Comparison of ENCODE assay signal across 9 cellular contexts in genomic region chr1:50724626-50725286, GRCh38.
DNase-seq lines count a peak whose midpoint lies in the region; ATAC-seq and TF ChIP-seq lines count a peak whose summit lies in the region.
"Had no signal": no experiment of that assay in that cellular context is flagged by ENCODE, and none has a peak within 500 bp of the region (broad histone marks: within the 10 kb centered on the region; RNA-seq: fewer than 3 reads in every experiment).

No MANE protein-coding gene starts in this region.

- intact Hi-C loops in left lung (cut with DNase I): no loop called here

- H2AFZ ChIP-seq in smooth muscle cell (ENCODE audit: low read depth): no peak overlapping the region

- H3K4me3 ChIP-seq in left lung (no peak overlapping the region), smooth muscle cell (no peak overlapping the region)

- no peaks in the 10 kb centered on the region for H3K27me3 ChIP-seq in left lung
- H3K27me3 ChIP-seq in smooth muscle cell (ENCODE audit: low read depth): no peaks in the 10 kb centered on the region

- ATAC-seq in GM18511 (IDR thresholded peaks at IDR 0.05; ENCODE audit: unreplicated experiment) (peak; percentile 89), GM21737 (IDR thresholded peaks at IDR 0.05; ENCODE audit: unreplicated experiment) (peak; percentile 83), left lung (peak; percentile 33), omental fat pad (ENCODE audit: low FRiP score) (no peak)

- H3K9me3 ChIP-seq in left lung (no peaks in the 10 kb centered on the region), smooth muscle cell (replicated peaks; ENCODE audit: low read depth) (no peaks in the 10 kb centered on the region)

- no peaks in the 10 kb centered on the region for H4K20me1 ChIP-seq in smooth muscle cell (ENCODE audit: low read depth)

- 89% methylated on average over 4 of the region's 4 CpGs for WGBS in smooth muscle cell (ENCODE audit: low lambda C conversion rate)

- TF ChIP-seq CTCF in left lung (IDR thresholded peaks at IDR 0.05): no peak
- no peak for TF ChIP-seq CTCF in smooth muscle cell (IDR thresholded peaks at IDR 0.05; ENCODE audit: borderline replicate concordance, insufficient read depth, poor library complexity, severe bottlenecking)
- TF ChIP-seq CTCF in omental fat pad (IDR thresholded peaks at IDR 0.05): no peak

- DNase-seq in Kasumi-1 (lab: John Stamatoyannopoulos, UW): peak; percentile 60 to 65
- no peak for DNase-seq in left lung
- DNase-seq in smooth muscle cell (lab: John Stamatoyannopoulos, UW; ENCODE audit: unreplicated experiment): no peak
- no peak for DNase-seq in 8988T
- DNase-seq in omental fat pad (ENCODE audit: low spot score): no peak
- DNase-seq in inferior parietal cortex (ENCODE audit: extremely low spot score): no peak
- DNase-seq: activated CD4-positive, CD25-positive, alpha-beta regulatory T cell treated with anti-CD3 and anti-CD28 coated beads, Interleukin-2, amount 50 U/mL, for 72 hours had no signal

- H3K36me3 ChIP-seq in left lung: peaks cover 0 to 9% of the 10 kb centered on the region in 2 donors
- H3K36me3 ChIP-seq in smooth muscle cell (ENCODE audit: low read depth): no peaks in the 10 kb centered on the region

- H3F3A ChIP-seq in smooth muscle cell (ENCODE audit: low read depth): no peaks in the 10 kb centered on the region

- peak overlapping the region in 1 of 2 donors; percentile 46 for H3K27ac ChIP-seq in left lung
- no peak overlapping the region for H3K27ac ChIP-seq in smooth muscle cell (ENCODE audit: low read depth)

- no peaks in the 10 kb centered on the region for H3K4me1 ChIP-seq in left lung
- H3K4me1 ChIP-seq in smooth muscle cell (ENCODE audit: low read depth): no peaks in the 10 kb centered on the region

- H3K4me2 ChIP-seq in smooth muscle cell: no peak overlapping the region

- no peaks in the 10 kb centered on the region for H3K79me2 ChIP-seq in smooth muscle cell (ENCODE audit: low read depth)

- no peak overlapping the region for H3K9ac ChIP-seq in smooth muscle cell (ENCODE audit: low read depth)

Comparison
In these comparisons a context has a peak if more than half of its experiments do, and no peak if none do; other contexts are left out.
1. DNase-seq: peak in Kasumi-1 (2 of 2); none in left lung (0 of 2), smooth muscle cell (single experiment), 8988T (single experiment), omental fat pad (single experiment) and inferior parietal cortex (single experiment).